Comparison of ENCODE assay signal across 1 cellular context in the genomic region with DNA sequence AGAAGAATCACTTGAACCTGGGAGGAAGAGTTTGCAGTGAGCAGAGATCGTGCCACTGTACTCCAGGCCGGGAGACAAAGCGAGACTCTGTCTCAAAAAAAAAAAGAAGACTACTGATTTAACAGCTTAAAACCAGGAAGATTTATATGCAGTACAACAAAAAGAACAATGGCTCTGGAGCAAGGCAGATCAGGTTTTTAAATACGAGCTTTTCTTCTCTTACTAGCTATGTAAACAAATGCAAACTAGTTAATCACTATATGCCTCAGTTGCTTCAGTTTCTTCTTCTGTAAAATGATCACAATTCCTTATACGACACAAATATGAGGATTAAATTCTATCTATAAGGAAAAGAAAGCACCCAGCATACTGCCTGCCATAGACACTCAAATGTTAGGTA.
TF ChIP-seq lines count a peak whose summit lies in the region.

No MANE protein-coding gene starts in this region.

TF ChIP-seq in H1, 55 proteins besides CTCF, POLR2A, EP300 and RAD21:
- TF ChIP-seq SIN3A (conservative IDR thresholded peaks at IDR 0.05 in 1 of 2, IDR thresholded peaks at IDR 0.05 in 1 of 2; ENCODE audit: low read depth in 1 of 2, low read length in 2 of 2) (no peak), YY1 (IDR thresholded peaks at IDR 0.05; ENCODE audit: low read depth, low read length) (no peak), SP1 (IDR thresholded peaks at IDR 0.05; ENCODE audit: low read depth, low read length) (no peak), CBX5 (IDR thresholded peaks at IDR 0.05; ENCODE audit: low read depth, low read length) (no peak), TAF7 (optimal IDR thresholded peaks at IDR 0.05; ENCODE audit: borderline replicate concordance, low read depth, low read length) (no peak), CHD2 (IDR thresholded peaks at IDR 0.05; ENCODE audit: low read length) (no peak), RXRA (IDR thresholded peaks at IDR 0.05; ENCODE audit: insufficient read depth, low read depth, low read length) (no peak), BACH1 (IDR thresholded peaks at IDR 0.05; ENCODE audit: low read length) (no peak), BRCA1 (IDR thresholded peaks at IDR 0.05; ENCODE audit: low read depth, low read length) (no peak), HDAC2 (IDR thresholded peaks at IDR 0.05; ENCODE audit: borderline replicate concordance in 1 of 2, low read depth in 2 of 2, low read length in 2 of 2) (no peak), KDM5A (IDR thresholded peaks at IDR 0.05; ENCODE audit: low read length) (no peak), CTBP2 (IDR thresholded peaks at IDR 0.05; ENCODE audit: borderline replicate concordance, insufficient read depth, insufficient read length, low read length) (no peak), SUZ12 (IDR thresholded peaks at IDR 0.05; ENCODE audit: low read length) (no peak), TEAD4 (IDR thresholded peaks at IDR 0.05; ENCODE audit: low read depth, low read length) (no peak), JUND (IDR thresholded peaks at IDR 0.05; ENCODE audit: low read length) (no peak), CEBPB (IDR thresholded peaks at IDR 0.05; ENCODE audit: low read depth, low read length) (no peak)
- TF ChIP-seq, protein P1, sequence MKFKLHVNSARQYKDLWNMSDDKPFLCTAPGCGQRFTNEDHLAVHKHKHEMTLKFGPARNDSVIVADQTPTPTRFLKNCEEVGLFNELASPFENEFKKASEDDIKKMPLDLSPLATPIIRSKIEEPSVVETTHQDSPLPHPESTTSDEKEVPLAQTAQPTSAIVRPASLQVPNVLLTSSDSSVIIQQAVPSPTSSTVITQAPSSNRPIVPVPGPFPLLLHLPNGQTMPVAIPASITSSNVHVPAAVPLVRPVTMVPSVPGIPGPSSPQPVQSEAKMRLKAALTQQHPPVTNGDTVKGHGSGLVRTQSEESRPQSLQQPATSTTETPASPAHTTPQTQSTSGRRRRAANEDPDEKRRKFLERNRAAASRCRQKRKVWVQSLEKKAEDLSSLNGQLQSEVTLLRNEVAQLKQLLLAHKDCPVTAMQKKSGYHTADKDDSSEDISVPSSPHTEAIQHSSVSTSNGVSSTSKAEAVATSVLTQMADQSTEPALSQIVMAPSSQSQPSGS (IDR thresholded peaks at IDR 0.05; ENCODE audit: low read length): no peak
- TF ChIP-seq, protein P2, sequence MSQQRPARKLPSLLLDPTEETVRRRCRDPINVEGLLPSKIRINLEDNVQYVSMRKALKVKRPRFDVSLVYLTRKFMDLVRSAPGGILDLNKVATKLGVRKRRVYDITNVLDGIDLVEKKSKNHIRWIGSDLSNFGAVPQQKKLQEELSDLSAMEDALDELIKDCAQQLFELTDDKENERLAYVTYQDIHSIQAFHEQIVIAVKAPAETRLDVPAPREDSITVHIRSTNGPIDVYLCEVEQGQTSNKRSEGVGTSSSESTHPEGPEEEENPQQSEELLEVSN (IDR thresholded peaks at IDR 0.05): no peak
- TF ChIP-seq, protein P3, sequence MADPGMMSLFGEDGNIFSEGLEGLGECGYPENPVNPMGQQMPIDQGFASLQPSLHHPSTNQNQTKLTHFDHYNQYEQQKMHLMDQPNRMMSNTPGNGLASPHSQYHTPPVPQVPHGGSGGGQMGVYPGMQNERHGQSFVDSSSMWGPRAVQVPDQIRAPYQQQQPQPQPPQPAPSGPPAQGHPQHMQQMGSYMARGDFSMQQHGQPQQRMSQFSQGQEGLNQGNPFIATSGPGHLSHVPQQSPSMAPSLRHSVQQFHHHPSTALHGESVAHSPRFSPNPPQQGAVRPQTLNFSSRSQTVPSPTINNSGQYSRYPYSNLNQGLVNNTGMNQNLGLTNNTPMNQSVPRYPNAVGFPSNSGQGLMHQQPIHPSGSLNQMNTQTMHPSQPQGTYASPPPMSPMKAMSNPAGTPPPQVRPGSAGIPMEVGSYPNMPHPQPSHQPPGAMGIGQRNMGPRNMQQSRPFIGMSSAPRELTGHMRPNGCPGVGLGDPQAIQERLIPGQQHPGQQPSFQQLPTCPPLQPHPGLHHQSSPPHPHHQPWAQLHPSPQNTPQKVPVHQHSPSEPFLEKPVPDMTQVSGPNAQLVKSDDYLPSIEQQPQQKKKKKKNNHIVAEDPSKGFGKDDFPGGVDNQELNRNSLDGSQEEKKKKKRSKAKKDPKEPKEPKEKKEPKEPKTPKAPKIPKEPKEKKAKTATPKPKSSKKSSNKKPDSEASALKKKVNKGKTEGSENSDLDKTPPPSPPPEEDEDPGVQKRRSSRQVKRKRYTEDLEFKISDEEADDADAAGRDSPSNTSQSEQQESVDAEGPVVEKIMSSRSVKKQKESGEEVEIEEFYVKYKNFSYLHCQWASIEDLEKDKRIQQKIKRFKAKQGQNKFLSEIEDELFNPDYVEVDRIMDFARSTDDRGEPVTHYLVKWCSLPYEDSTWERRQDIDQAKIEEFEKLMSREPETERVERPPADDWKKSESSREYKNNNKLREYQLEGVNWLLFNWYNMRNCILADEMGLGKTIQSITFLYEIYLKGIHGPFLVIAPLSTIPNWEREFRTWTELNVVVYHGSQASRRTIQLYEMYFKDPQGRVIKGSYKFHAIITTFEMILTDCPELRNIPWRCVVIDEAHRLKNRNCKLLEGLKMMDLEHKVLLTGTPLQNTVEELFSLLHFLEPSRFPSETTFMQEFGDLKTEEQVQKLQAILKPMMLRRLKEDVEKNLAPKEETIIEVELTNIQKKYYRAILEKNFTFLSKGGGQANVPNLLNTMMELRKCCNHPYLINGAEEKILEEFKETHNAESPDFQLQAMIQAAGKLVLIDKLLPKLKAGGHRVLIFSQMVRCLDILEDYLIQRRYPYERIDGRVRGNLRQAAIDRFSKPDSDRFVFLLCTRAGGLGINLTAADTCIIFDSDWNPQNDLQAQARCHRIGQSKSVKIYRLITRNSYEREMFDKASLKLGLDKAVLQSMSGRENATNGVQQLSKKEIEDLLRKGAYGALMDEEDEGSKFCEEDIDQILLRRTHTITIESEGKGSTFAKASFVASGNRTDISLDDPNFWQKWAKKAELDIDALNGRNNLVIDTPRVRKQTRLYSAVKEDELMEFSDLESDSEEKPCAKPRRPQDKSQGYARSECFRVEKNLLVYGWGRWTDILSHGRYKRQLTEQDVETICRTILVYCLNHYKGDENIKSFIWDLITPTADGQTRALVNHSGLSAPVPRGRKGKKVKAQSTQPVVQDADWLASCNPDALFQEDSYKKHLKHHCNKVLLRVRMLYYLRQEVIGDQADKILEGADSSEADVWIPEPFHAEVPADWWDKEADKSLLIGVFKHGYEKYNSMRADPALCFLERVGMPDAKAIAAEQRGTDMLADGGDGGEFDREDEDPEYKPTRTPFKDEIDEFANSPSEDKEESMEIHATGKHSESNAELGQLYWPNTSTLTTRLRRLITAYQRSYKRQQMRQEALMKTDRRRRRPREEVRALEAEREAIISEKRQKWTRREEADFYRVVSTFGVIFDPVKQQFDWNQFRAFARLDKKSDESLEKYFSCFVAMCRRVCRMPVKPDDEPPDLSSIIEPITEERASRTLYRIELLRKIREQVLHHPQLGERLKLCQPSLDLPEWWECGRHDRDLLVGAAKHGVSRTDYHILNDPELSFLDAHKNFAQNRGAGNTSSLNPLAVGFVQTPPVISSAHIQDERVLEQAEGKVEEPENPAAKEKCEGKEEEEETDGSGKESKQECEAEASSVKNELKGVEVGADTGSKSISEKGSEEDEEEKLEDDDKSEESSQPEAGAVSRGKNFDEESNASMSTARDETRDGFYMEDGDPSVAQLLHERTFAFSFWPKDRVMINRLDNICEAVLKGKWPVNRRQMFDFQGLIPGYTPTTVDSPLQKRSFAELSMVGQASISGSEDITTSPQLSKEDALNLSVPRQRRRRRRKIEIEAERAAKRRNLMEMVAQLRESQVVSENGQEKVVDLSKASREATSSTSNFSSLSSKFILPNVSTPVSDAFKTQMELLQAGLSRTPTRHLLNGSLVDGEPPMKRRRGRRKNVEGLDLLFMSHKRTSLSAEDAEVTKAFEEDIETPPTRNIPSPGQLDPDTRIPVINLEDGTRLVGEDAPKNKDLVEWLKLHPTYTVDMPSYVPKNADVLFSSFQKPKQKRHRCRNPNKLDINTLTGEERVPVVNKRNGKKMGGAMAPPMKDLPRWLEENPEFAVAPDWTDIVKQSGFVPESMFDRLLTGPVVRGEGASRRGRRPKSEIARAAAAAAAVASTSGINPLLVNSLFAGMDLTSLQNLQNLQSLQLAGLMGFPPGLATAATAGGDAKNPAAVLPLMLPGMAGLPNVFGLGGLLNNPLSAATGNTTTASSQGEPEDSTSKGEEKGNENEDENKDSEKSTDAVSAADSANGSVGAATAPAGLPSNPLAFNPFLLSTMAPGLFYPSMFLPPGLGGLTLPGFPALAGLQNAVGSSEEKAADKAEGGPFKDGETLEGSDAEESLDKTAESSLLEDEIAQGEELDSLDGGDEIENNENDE (IDR thresholded peaks at IDR 0.05; ENCODE audit: insufficient replicate concordance, low read length): no peak
